1 cellular context compared by ENCODE assay signal in genomic region chr1:9145021-9145668, GRCh38.
TF ChIP-seq lines count a peak whose summit lies in the region.

No MANE protein-coding gene starts in this region.

TF ChIP-seq in HEK293T, 16 proteins besides CTCF, POLR2A, EP300 and RAD21:
- no peak for TF ChIP-seq FOXK2 (IDR thresholded peaks at IDR 0.05)
- TF ChIP-seq ELF4 (IDR thresholded peaks at IDR 0.05): no peak
- no peak for TF ChIP-seq FOXM1 (IDR thresholded peaks at IDR 0.05; ENCODE audit: borderline replicate concordance)
- TF ChIP-seq TARDBP (IDR thresholded peaks at IDR 0.05): no peak
- no peak for TF ChIP-seq HDGF (IDR thresholded peaks at IDR 0.05; ENCODE audit: borderline replicate concordance)
- TF ChIP-seq L3MBTL2 (conservative IDR thresholded peaks at IDR 0.05): no peak
- TF ChIP-seq SUZ12 (IDR thresholded peaks at IDR 0.05): no peak
- no peak for TF ChIP-seq CTBP1 (IDR thresholded peaks at IDR 0.05; ENCODE audit: borderline replicate concordance)
